In the genomic region with DNA sequence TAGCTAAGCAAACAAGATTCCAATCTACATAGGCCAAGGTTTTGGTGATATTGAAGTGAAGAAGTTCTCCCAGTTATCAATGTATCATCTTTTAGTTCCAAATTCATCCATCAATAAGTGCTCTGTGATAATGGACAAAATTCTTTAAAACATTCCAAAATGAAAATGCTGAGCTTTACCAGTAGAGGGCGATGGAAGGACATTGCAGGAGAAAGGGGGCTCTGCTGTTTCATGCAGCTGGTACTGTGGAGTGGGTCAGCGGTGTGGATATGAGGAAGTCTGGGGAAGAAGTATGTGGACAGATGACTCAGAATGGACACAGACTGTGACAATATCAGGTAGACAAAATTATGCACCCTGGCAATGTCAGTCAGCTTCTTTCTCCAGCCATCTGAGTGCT, we compare ENCODE assay signal across 8 cellular contexts. TPM values are rescaled to one million over a fixed set of nuclear protein-coding genes. Genes with fewer than 3 reads are reported as not detected.
DNase-seq lines count a peak whose midpoint lies in the region; ATAC-seq and TF ChIP-seq lines count a peak whose summit lies in the region.

No MANE protein-coding gene starts in this region.

- dilution Hi-C loops in IMR-90 (cut with HindIII; ENCODE audit: low sequenced_read_pairs, unreplicated experiment) = no loop called here

- H3K79me1 ChIP-seq in IMR-90 (ENCODE audit: low read depth in 1 of 2, low read length in 2 of 2) = no peaks in the 10 kb centered on the region

- H4K20me1 ChIP-seq in IMR-90 (ENCODE audit: insufficient read depth, low read length) = no peaks in the 10 kb centered on the region

- H3K4me3 ChIP-seq in IMR-90 (ENCODE audit: insufficient read depth, low read depth, low read length) (no peak overlapping the region), breast epithelium (no peak overlapping the region)

- no peaks in the 10 kb centered on the region for H3K4me1 ChIP-seq in IMR-90 (ENCODE audit: control insufficient read depth, insufficient read depth, low read length)
- no peaks in the 10 kb centered on the region for H3K4me1 ChIP-seq in breast epithelium

- H3K27ac Mint-ChIP-seq in nephron progenitor cell = no peak overlapping the region

- no peak overlapping the region for H2AK9ac ChIP-seq in IMR-90 (replicated peaks; ENCODE audit: low read depth, low read length, poor library complexity)

- H2BK15ac ChIP-seq in IMR-90 (ENCODE audit: low read depth, low read length) = no peak overlapping the region

- no peak overlapping the region for H2BK5ac ChIP-seq in IMR-90 (ENCODE audit: low read depth, low read length, poor library complexity, severe bottlenecking)

- POLR2A ChIA-PET in IMR-90 (lab: Charles Lee; ENCODE audit: unreplicated experiment) = no interaction called here

- H3K27ac ChIP-seq in IMR-90 (ENCODE audit: insufficient read depth, low read length) = no peak overlapping the region
- H3K27ac ChIP-seq in breast epithelium = no peak overlapping the region

- CTCF ChIA-PET in IMR-90 (lab: Yijun Ruan, JAX) = interaction anchor here (0.6 to 1.4 kb wide), 4 partner anchors 14 to 661 kb away, joined by 3 to 6 read pairs (median 4); no protein-coding TSS in a partner anchor

- no peak overlapping the region for H3K9ac ChIP-seq in IMR-90 (ENCODE audit: low read depth, low read length)

- H3K4me3 Mint-ChIP-seq in nephron progenitor cell = no peak overlapping the region

- TF ChIP-seq POLR2A in IMR-90 (IDR thresholded peaks at IDR 0.05; ENCODE audit: low read depth, low read length) (no peak), breast epithelium (IDR thresholded peaks at IDR 0.05) (no peak)

- H2AK5ac ChIP-seq in IMR-90 (ENCODE audit: low read depth, low read length) = no peak overlapping the region

- H3K56ac ChIP-seq in IMR-90 (ENCODE audit: extremely low read depth, insufficient read depth, low read length) = no peak overlapping the region

- intact Hi-C loops in IMR-90 (cut with micrococcal nuclease) = loop anchor here (1.0 kb wide), 1 partner anchor 665 kb away; no protein-coding TSS in a partner anchor
- intact Hi-C loops in breast epithelium (cut with DNase I; ENCODE audit: low total_unique reads) = no loop called here

- no peak overlapping the region for H4K8ac ChIP-seq in IMR-90 (ENCODE audit: low read depth in 2 of 2, low read length in 2 of 2)

- no peak overlapping the region for H2BK20ac ChIP-seq in IMR-90 (ENCODE audit: low read depth, low read length)

- no peak overlapping the region for H2BK120ac ChIP-seq in IMR-90 (ENCODE audit: low read depth, low read length)

- DNase-seq in EH (ENCODE audit: low read depth) (peak; percentile 0), IMR-90 (peak; percentile 1), breast epithelium (ENCODE audit: low spot score in 2 of 2) (no peak), nephron progenitor cell (peak; percentile 33), mesenteric fat pad (ENCODE audit: low spot score) (no peak)
- DNase-seq in activated CD8-positive, alpha-beta memory T cell treated with anti-CD3 and anti-CD28 coated beads for 24 hours = no peak

- in situ Hi-C loops in IMR-90 (cut with MboI; ENCODE audit: low sequenced_read_pairs) = no loop called here

- H3K18ac ChIP-seq in IMR-90 (ENCODE audit: low read depth, low read length) = no peak overlapping the region

- ATAC-seq in IMR-90 (ENCODE audit: low read depth) = no peak
- ATAC-seq in GM19351 (IDR thresholded peaks at IDR 0.05; ENCODE audit: unreplicated experiment) = no peak
- ATAC-seq in GM18511 (IDR thresholded peaks at IDR 0.05; ENCODE audit: unreplicated experiment) = no peak

- no peaks in the 10 kb centered on the region for H3K4me1 Mint-ChIP-seq in nephron progenitor cell

- H3K9me1 ChIP-seq in IMR-90 (ENCODE audit: insufficient read depth, low read length) = no peaks in the 10 kb centered on the region

- H3K4me2 ChIP-seq in IMR-90 (ENCODE audit: low read depth, low read length) = no peak overlapping the region

- H3K36me3 Mint-ChIP-seq in nephron progenitor cell (ENCODE audit: low read depth) = peaks cover 13% of the 10 kb centered on the region

- H3K9me3 ChIP-seq in IMR-90 (ENCODE audit: control insufficient read depth, insufficient read depth, low read length) (peaks cover 2% of the 10 kb centered on the region; the same call in 1 of the 2 replicates), breast epithelium (peaks cover 0 to 16% of the 10 kb centered on the region in 2 donors)

- H3K27me3 ChIP-seq in IMR-90 (ENCODE audit: control insufficient read depth, insufficient read depth, low read length) = no peaks in the 10 kb centered on the region
- H3K27me3 ChIP-seq in breast epithelium = peaks cover 0 to 39% of the 10 kb centered on the region in 2 donors

- H2AFZ ChIP-seq in IMR-90 (replicated peaks; ENCODE audit: low read length, poor library complexity) = no peak overlapping the region

- H3K23ac ChIP-seq in IMR-90 (ENCODE audit: low read depth, low read length) = no peak overlapping the region

- TF ChIP-seq RAD21 in IMR-90 (IDR thresholded peaks at IDR 0.05; ENCODE audit: low read length) = peak; percentile 55

- no peaks in the 10 kb centered on the region for H3K27me3 Mint-ChIP-seq in nephron progenitor cell (ENCODE audit: low read depth, poor library complexity)

- peaks cover 33% of the 10 kb centered on the region for H3K9me3 Mint-ChIP-seq in nephron progenitor cell

- H4K5ac ChIP-seq in IMR-90 (ENCODE audit: low read depth, low read length) = no peak overlapping the region

- TF ChIP-seq CTCF in IMR-90 (conservative IDR thresholded peaks at IDR 0.05; ENCODE audit: low read depth, low read length) = peak; percentile 52
- peak in 2 of 3 donors; percentile 14 to 29 for TF ChIP-seq CTCF in breast epithelium (IDR thresholded peaks at IDR 0.05)
- peak; percentile 87 for TF ChIP-seq CTCF in nephron progenitor cell (IDR thresholded peaks at IDR 0.05)

- BruUV-seq in IMR-90 (replicated peaks; lab: Mats Ljungman, UMichigan) = no TSS peak

- 33% methylated on average over 2 of the region's 2 CpGs; no CpG with 5 or more reads in 1 of the 2 experiments for WGBS in IMR-90 (ENCODE audit: extremely low coverage in 2 of 2, insufficient read length in 1 of 2), 2 experiments

- H3K36me3 ChIP-seq in IMR-90 (ENCODE audit: control insufficient read depth, insufficient read depth, low read length) (no peaks in the 10 kb centered on the region), breast epithelium (no peaks in the 10 kb centered on the region)

- H3K14ac ChIP-seq in IMR-90 (replicated peaks; ENCODE audit: low read depth, low read length) = no peak overlapping the region

- H3K4ac ChIP-seq in IMR-90 (ENCODE audit: low read depth, low read length) = no peak overlapping the region

- no peak overlapping the region for H4K91ac ChIP-seq in IMR-90 (ENCODE audit: insufficient read depth, low read depth, low read length)

TF ChIP-seq in IMR-90, 13 proteins besides CTCF, POLR2A, EP300 and RAD21:
- TF ChIP-seq BHLHE40 (IDR thresholded peaks at IDR 0.05; ENCODE audit: low read depth, low read length) (no peak), SMC3 (IDR thresholded peaks at IDR 0.05; ENCODE audit: low read depth, low read length) (peak; percentile 33)

RNA-seq across cellular contexts. Expression of a gene that starts 46.6 kb away (rescaled TPM):
- not detected in 2 replicates for total RNA-seq in IMR-90 (2012; rRNA removed)
- polyA plus RNA-seq in IMR-90 (2012; rRNA removed) = not detected in 2 replicates
- not detected in 2 replicates for polyA plus RNA-seq in IMR-90 (2012; cell fraction: cytosol; rRNA removed)
- not detected in 2 replicates for polyA plus RNA-seq in IMR-90 (2012; cell fraction: nucleus; rRNA removed; ENCODE audit: low replicate concordance)
- 1 to 10 TPM in 2 of 3 donors, under 1 TPM in 1; 0.32 to 1.3 (median 1.2) TPM for total RNA-seq in breast epithelium
- 0.19 TPM for total RNA-seq in mesenteric fat pad

Comparison
In these comparisons a context has a peak if more than half of its experiments do, and no peak if none do; other contexts are left out.
1. DNase-seq: peak in EH (single experiment), IMR-90 (single experiment) and nephron progenitor cell (single experiment); none in breast epithelium (0 of 2), mesenteric fat pad (single experiment) and activated CD8-positive, alpha-beta memory T cell treated with anti-CD3 and anti-CD28 coated beads for 24 hours (single experiment).
2. CTCF ChIP-seq: peak in every context shown above with its lines; median percentile 87 in nephron progenitor cell; 52 in IMR-90; 22 in breast epithelium.